Comparison of ENCODE assay signal across 23 cellular contexts in genomic region chr2:119206201-119206600, GRCh38. TPM values are rescaled to one million over a fixed set of nuclear protein-coding genes. Genes with fewer than 3 reads are reported as not detected.
DNase-seq lines count a peak whose midpoint lies in the region; ATAC-seq and TF ChIP-seq lines count a peak whose summit lies in the region.
"Had no signal": no experiment of that assay in that cellular context is flagged by ENCODE, and none has a peak within 500 bp of the region (broad histone marks: within the 10 kb centered on the region; RNA-seq: fewer than 3 reads in every experiment).

No MANE protein-coding gene starts in this region.

- H3K4me1 Mint-ChIP-seq in natural killer cell treated with Interleukin-12 subunit alpha and Interleukin-12 subunit beta and Interleukin-15 and Interleukin-18, amount 100 ng/mL, for 72 hours (ENCODE audit: low read depth in 2 of 2) = peaks cover 0 to 5% of the 10 kb centered on the region in 2 donors
- H3K4me1 Mint-ChIP-seq in natural killer cell = peaks cover 0 to 6% of the 10 kb centered on the region in 2 donors
- H3K4me1 Mint-ChIP-seq: CD4-positive, CD25-positive, alpha-beta regulatory T cell had no signal

- no peaks in the 10 kb centered on the region for H3K36me3 Mint-ChIP-seq in natural killer cell treated with Interleukin-12 subunit alpha and Interleukin-12 subunit beta and Interleukin-15 and Interleukin-18, amount 100 ng/mL, for 72 hours
- no peaks in the 10 kb centered on the region for H3K36me3 Mint-ChIP-seq in natural killer cell
- H3K36me3 Mint-ChIP-seq: CD4-positive, CD25-positive, alpha-beta regulatory T cell had no signal

- no peak overlapping the region for H3K4me3 Mint-ChIP-seq in natural killer cell treated with Interleukin-12 subunit alpha and Interleukin-12 subunit beta and Interleukin-15 and Interleukin-18, amount 100 ng/mL, for 72 hours
- H3K4me3 Mint-ChIP-seq in natural killer cell = no peak overlapping the region
- H3K4me3 Mint-ChIP-seq: CD4-positive, CD25-positive, alpha-beta regulatory T cell; H9; HFFc6; T-helper 1 cell treated with Interleukin-12 subunit alpha and Interleukin-12 subunit beta and Interleukin-4 antibody, amounts not matched to agents 30 μg/mL and 1 μg/mL, for 36 hours had no signal

- no peaks in the 10 kb centered on the region for H3K9me3 Mint-ChIP-seq in natural killer cell treated with Interleukin-12 subunit alpha and Interleukin-12 subunit beta and Interleukin-15 and Interleukin-18, amount 100 ng/mL, for 72 hours
- no peaks in the 10 kb centered on the region for H3K9me3 Mint-ChIP-seq in natural killer cell
- H3K9me3 Mint-ChIP-seq: CD4-positive, CD25-positive, alpha-beta regulatory T cell; H9; HFFc6; T-helper 1 cell treated with Interleukin-12 subunit alpha and Interleukin-12 subunit beta and Interleukin-4 antibody, amounts not matched to agents 30 μg/mL and 1 μg/mL, for 36 hours had no signal

- no peak overlapping the region for H3K27ac Mint-ChIP-seq in natural killer cell treated with Interleukin-12 subunit alpha and Interleukin-12 subunit beta and Interleukin-15 and Interleukin-18, amount 100 ng/mL, for 72 hours
- no peak overlapping the region for H3K27ac Mint-ChIP-seq in natural killer cell
- H3K27ac Mint-ChIP-seq: CD4-positive, CD25-positive, alpha-beta regulatory T cell; H9; HFFc6; T-helper 1 cell treated with Interleukin-12 subunit alpha and Interleukin-12 subunit beta and Interleukin-4 antibody, amounts not matched to agents 30 μg/mL and 1 μg/mL, for 36 hours had no signal

- peak; percentile 5 for DNase-seq in natural killer cell treated with Interleukin-12 subunit alpha and Interleukin-12 subunit beta and Interleukin-15 and Interleukin-18, amount 100 ng/mL, for 72 hours (ENCODE audit: low spot score)
- no peak for DNase-seq in natural killer cell
- DNase-seq in NCI-H69 (lab: John Stamatoyannopoulos, UW) = peak; percentile 42
- peak; percentile 8 for DNase-seq in amniotic epithelial cell (ENCODE audit: low read depth)
- DNase-seq in HT-29 (ENCODE audit: low spot score) = no peak
- DNase-seq: BE2C; CD4-positive, CD25-positive, alpha-beta regulatory T cell; EL; GF-D8; H9; HFFc6; KG1; NCI-H1417; NCI-H187 treated with DMSO at 0.1 percent for 48 hours; NCI-H2171; NCI-H345; NCI-H748 treated with DMSO at 0.1 percent for 48 hours; NK-92 treated with Interleukin-12 subunit alpha and Interleukin-12 subunit beta, amount 100 ng/mL, for 24 hours had no signal

- peaks cover 0 to 3% of the 10 kb centered on the region in 2 donors for H3K27me3 Mint-ChIP-seq in natural killer cell treated with Interleukin-12 subunit alpha and Interleukin-12 subunit beta and Interleukin-15 and Interleukin-18, amount 100 ng/mL, for 72 hours
- H3K27me3 Mint-ChIP-seq in natural killer cell (ENCODE audit: low read depth in 2 of 2) = peaks cover 6% of the 10 kb centered on the region in 2 donors
- H3K27me3 Mint-ChIP-seq: CD4-positive, CD25-positive, alpha-beta regulatory T cell had no signal

- TF ChIP-seq CTCF in natural killer cell (IDR thresholded peaks at IDR 0.05) = no peak

- intact Hi-C loops in natural killer cell (cut with micrococcal nuclease) = no loop called here

- ATAC-seq in natural killer cell treated with Interleukin-12 subunit alpha and Interleukin-12 subunit beta and Interleukin-15 and Interleukin-18, amount 100 ng/mL, for 72 hours = no peak
- ATAC-seq in natural killer cell = no peak
- no peak for ATAC-seq in GM21619 (IDR thresholded peaks at IDR 0.05; ENCODE audit: unreplicated experiment)
- ATAC-seq in GM19395 (IDR thresholded peaks at IDR 0.05; ENCODE audit: unreplicated experiment) = no peak

RNA-seq across cellular contexts. Expression of gene STEAP3, which starts 17.4 kb away (rescaled TPM):
- 1 to 10 TPM; 1.3 to 2.3 TPM for total RNA-seq in natural killer cell treated with Interleukin-12 subunit alpha and Interleukin-12 subunit beta and Interleukin-15 and Interleukin-18, amount 100 ng/mL, for 72 hours
- 1 to 10 TPM; 1.7 to 2.5 (median 2.0) TPM for total RNA-seq in natural killer cell
- 9.3 and 9.8 TPM in 2 replicates for total RNA-seq in HT-29 (2014; rRNA removed; shearing (Covaris generic))
- total RNA-seq: CD4-positive, CD25-positive, alpha-beta regulatory T cell; OCI-LY7 had no signal

RNA-seq across cellular contexts. Expression of gene C1QL2, which starts 47.6 kb away (rescaled TPM):
- not detected for total RNA-seq in natural killer cell treated with Interleukin-12 subunit alpha and Interleukin-12 subunit beta and Interleukin-15 and Interleukin-18, amount 100 ng/mL, for 72 hours
- total RNA-seq in natural killer cell = not detected
- total RNA-seq in HT-29 (2014; rRNA removed; shearing (Covaris generic)) = not detected in 2 replicates
- total RNA-seq: CD4-positive, CD25-positive, alpha-beta regulatory T cell; HFFc6; OCI-LY7; SJSA1 had no signal

Comparison
In these comparisons a context has a peak if more than half of its experiments do, and no peak if none do; other contexts are left out.
1. DNase-seq: peak in natural killer cell treated with Interleukin-12 subunit alpha and Interleukin-12 subunit beta and Interleukin-15 and Interleukin-18, amount 100 ng/mL, for 72 hours (single experiment), NCI-H69 (single experiment) and amniotic epithelial cell (single experiment); none in natural killer cell (single experiment) and HT-29 (single experiment).